In genomic region chr3:194686816-194687637, GRCh38 we compare ENCODE assay signal across 8 cellular contexts. TPM values are rescaled to one million over a fixed set of nuclear protein-coding genes. Genes with fewer than 3 reads are reported as not detected.
DNase-seq lines count a peak whose midpoint lies in the region; ATAC-seq, FAIRE-seq and TF ChIP-seq lines count a peak whose summit lies in the region.

No MANE protein-coding gene starts in this region.

- peak overlapping the region; percentile 20 to 45 (median 42) for H3K4me3 ChIP-seq in pancreas

- H3K27ac ChIP-seq in pancreas: no peak overlapping the region

- H3K36me3 Mint-ChIP-seq in activated naive CD4-positive, alpha-beta T cell treated with anti-CD3 and anti-CD28 coated beads, Interleukin-2, amount 10 ng/mL, durations not matched to agents 7 days and 5 days: peaks cover 2% of the 10 kb centered on the region

- intact Hi-C loops in Right ventricle myocardium inferior (cut with DNase I): loop anchor here (2.0 to 10.0 kb wide), 5 partner anchors 194 to 315 kb away; no protein-coding TSS in a partner anchor
- intact Hi-C loops in pancreas (cut with DNase I): loop anchor here in 1 of 3 donors (5.0 kb wide), 1 partner anchor 420 kb away; no protein-coding TSS in a partner anchor

- CTCF ChIA-PET in activated naive CD4-positive, alpha-beta T cell treated with anti-CD3 and anti-CD28 coated beads, Interleukin-2, amount 10 ng/mL, durations not matched to agents 7 days and 5 days (lab: Charles Lee): interaction anchor here (0.9 to 2.6 kb wide), 11 partner anchors 11 to 583 kb away, joined by 3 to 22 read pairs (median 5); partner anchors contain the start of gene LSG1

- H3K27me3 Mint-ChIP-seq in activated naive CD4-positive, alpha-beta T cell treated with anti-CD3 and anti-CD28 coated beads, Interleukin-2, amount 10 ng/mL, durations not matched to agents 7 days and 5 days: peaks cover 93% of the 10 kb centered on the region

- H3K4me1 Mint-ChIP-seq in activated naive CD4-positive, alpha-beta T cell treated with anti-CD3 and anti-CD28 coated beads, Interleukin-2, amount 10 ng/mL, durations not matched to agents 7 days and 5 days: peaks cover 60% of the 10 kb centered on the region

- H3K4me1 ChIP-seq in pancreas: peaks cover 10% of the 10 kb centered on the region in 3 donors

- DNase-seq in GM03348 (ENCODE audit: low spot score): peak; percentile 77
- peak; percentile 54 for DNase-seq in M059J (ENCODE audit: low read depth)
- peak; percentile 32 for DNase-seq in activated naive CD4-positive, alpha-beta T cell treated with anti-CD3 and anti-CD28 coated beads, Interleukin-2, amount 10 ng/mL, durations not matched to agents 7 days and 5 days
- peak; percentile 85 for DNase-seq in Right ventricle myocardium inferior (ENCODE audit: missing footprints)
- DNase-seq in pancreas: peak in 4 of 6 donors; percentile 23 to 74 (median 48)
- DNase-seq in SIG-M5 treated with dmso at 0.1 percent for 504 hours (lab: John Stamatoyannopoulos, UW; ENCODE audit: unreplicated experiment): no peak
- no peak for DNase-seq in A172 (ENCODE audit: low spot score)
- DNase-seq in NCI-H226: no peak

- FAIRE-seq in pancreas (lab: Jason Lieb, UNC): no peak

- H3K9me3 Mint-ChIP-seq in activated naive CD4-positive, alpha-beta T cell treated with anti-CD3 and anti-CD28 coated beads, Interleukin-2, amount 10 ng/mL, durations not matched to agents 7 days and 5 days: no peaks in the 10 kb centered on the region

- no peaks in the 10 kb centered on the region for H3K9me3 ChIP-seq in pancreas

- peaks cover 0 to 19% (median 0%) of the 10 kb centered on the region in 4 donors for H3K27me3 ChIP-seq in pancreas

- no peaks in the 10 kb centered on the region for H3K36me3 ChIP-seq in pancreas

- no peak overlapping the region for H3K27ac Mint-ChIP-seq in activated naive CD4-positive, alpha-beta T cell treated with anti-CD3 and anti-CD28 coated beads, Interleukin-2, amount 10 ng/mL, durations not matched to agents 7 days and 5 days

- peak overlapping the region; percentile 86 for H3K4me3 Mint-ChIP-seq in activated naive CD4-positive, alpha-beta T cell treated with anti-CD3 and anti-CD28 coated beads, Interleukin-2, amount 10 ng/mL, durations not matched to agents 7 days and 5 days

- ATAC-seq in Right ventricle myocardium inferior: peak; percentile 47
- peak in 3 of 4 donors; percentile 11 to 19 (median 12) for ATAC-seq in pancreas

- WGBS in pancreas, 2 donors: 2 to 3% methylated on average over 80 to 86 of the region's 86 CpGs

- no peak for TF ChIP-seq CTCF in pancreas (IDR thresholded peaks at IDR 0.05)

RNA-seq across cellular contexts. Expression of gene FAM43A, which starts 1.3 kb away (rescaled TPM):
- 0.22 and 2.6 TPM in 2 replicates for total RNA-seq in M059J (2014; rRNA removed; shearing (Covaris generic))
- total RNA-seq in Right ventricle myocardium inferior (15.7 TPM), pancreas (1 to 10 TPM; 1.2 to 2.8 (median 1.5) TPM)
- polyA plus RNA-seq in pancreas: 1 to 10 TPM; 1.9 to 2.0 TPM
- total RNA-seq in A172 (2014; rRNA removed; shearing (Covaris generic)): 8.2 and 10.4 TPM in 2 replicates

RNA-seq across cellular contexts. Expression of gene LSG1, which starts 15.0 kb away (rescaled TPM):
- 47.5 and 70.7 TPM in 2 replicates for total RNA-seq in M059J (2014; rRNA removed; shearing (Covaris generic))
- total RNA-seq in Right ventricle myocardium inferior (20.9 TPM), pancreas (10 to 100 TPM; 11.3 to 14.6 (median 13.8) TPM)
- 10 to 100 TPM; 11.5 to 47.1 TPM for polyA plus RNA-seq in pancreas
- total RNA-seq in A172 (2014; rRNA removed; shearing (Covaris generic)): 55.1 and 72.7 TPM in 2 replicates

RNA-seq across cellular contexts. Expression of gene TMEM44, which starts 53.8 kb away (rescaled TPM):
- 13.8 and 19.4 TPM in 2 replicates for total RNA-seq in M059J (2014; rRNA removed; shearing (Covaris generic))
- total RNA-seq in Right ventricle myocardium inferior (6.1 TPM), pancreas (10 to 100 TPM in 1 of 6 donors, 1 to 10 TPM in 5; 1.7 to 11.4 (median 2.8) TPM)
- polyA plus RNA-seq in pancreas: 10 to 100 TPM in 1 of 2 donors, 1 to 10 TPM in 1; 7.4 to 17.8 TPM
- 14.2 and 15.4 TPM in 2 replicates for total RNA-seq in A172 (2014; rRNA removed; shearing (Covaris generic))

Comparison
In these comparisons a context has a peak if more than half of its experiments do, and no peak if none do; other contexts are left out.
1. DNase-seq: peak in GM03348 (single experiment), M059J (single experiment), activated naive CD4-positive, alpha-beta T cell treated with anti-CD3 and anti-CD28 coated beads, Interleukin-2, amount 10 ng/mL, durations not matched to agents 7 days and 5 days (single experiment), Right ventricle myocardium inferior (single experiment) and pancreas (4 of 6); none in SIG-M5 treated with dmso at 0.1 percent for 504 hours (single experiment), A172 (single experiment) and NCI-H226 (single experiment).